ENCODE assay signal across 8 cellular contexts in the genomic region with DNA sequence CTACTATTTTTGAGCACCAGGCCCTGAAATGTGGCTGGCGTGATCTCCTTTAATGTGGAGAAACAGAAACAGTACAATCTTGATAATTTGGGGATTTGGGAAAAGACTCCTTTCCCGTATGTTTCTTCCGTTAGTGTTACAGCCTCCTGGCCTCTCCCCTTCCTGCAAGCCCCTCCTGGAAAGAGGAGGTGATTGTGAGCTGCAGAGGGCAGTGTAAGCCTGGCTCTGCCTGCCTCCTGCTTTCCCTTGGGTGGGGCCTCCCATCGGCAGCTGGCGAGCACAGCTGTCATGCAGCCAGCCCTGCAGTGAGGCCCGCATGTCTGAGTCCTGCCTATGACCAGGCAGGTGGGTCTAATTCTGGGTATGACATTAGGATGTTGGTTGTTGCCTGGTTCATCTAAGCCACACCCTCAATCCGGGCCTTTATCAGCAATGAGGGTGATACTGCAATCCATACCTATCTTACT. TPM values are rescaled to one million over a fixed set of nuclear protein-coding genes. Genes with fewer than 3 reads are reported as not detected.
DNase-seq lines count a peak whose midpoint lies in the region; ATAC-seq and TF ChIP-seq lines count a peak whose summit lies in the region.

No MANE protein-coding gene starts in this region.

- H3K4me3 Mint-ChIP-seq in activated CD4-positive, alpha-beta T cell treated with anti-CD3 and anti-CD28 coated beads for 36 hours, result no peak overlapping the region
- no peak overlapping the region for H3K4me3 Mint-ChIP-seq in effector memory CD8-positive, alpha-beta T cell

- no peak overlapping the region for H3K4me3 ChIP-seq in BE2C (ENCODE audit: low read depth, low read length)
- H3K4me3 ChIP-seq in mesenchymal stem cell (ENCODE audit: insufficient read depth in 1 of 2, low read depth in 1 of 2, low read length in 2 of 2), result peak overlapping the region in 1 of 2 experiments; percentile 63

- intact Hi-C loops in activated CD4-positive, alpha-beta T cell treated with anti-CD3 and anti-CD28 coated beads for 36 hours (cut with DNase I, micrococcal nuclease), result loop anchor here (1.0 to 2.0 kb wide), 3 partner anchors 88 to 356 kb away; no protein-coding TSS in a partner anchor

- no peaks in the 10 kb centered on the region for H3K36me3 Mint-ChIP-seq in activated CD4-positive, alpha-beta T cell treated with anti-CD3 and anti-CD28 coated beads for 36 hours (ENCODE audit: low read depth)
- H3K36me3 Mint-ChIP-seq in effector memory CD8-positive, alpha-beta T cell (ENCODE audit: insufficient read depth), result peaks cover 3% of the 10 kb centered on the region

- no peak overlapping the region for H2BK15ac ChIP-seq in mesenchymal stem cell (ENCODE audit: low read depth, poor library complexity, severe bottlenecking)

- TF ChIP-seq CTCF in BE2C (IDR thresholded peaks at IDR 0.05; ENCODE audit: low read depth, low read length), result peak; percentile 69

- WGBS in mesenchymal stem cell, result 14% methylated on average over 5 of the region's 7 CpGs

- POLR2A ChIA-PET in activated CD4-positive, alpha-beta T cell treated with anti-CD3 and anti-CD28 coated beads for 36 hours (lab: Charles Lee), result interaction anchor here (1.0 kb wide), 1 partner anchor 88 kb away, joined by 4 read pairs; no protein-coding TSS in a partner anchor

- H3K18ac ChIP-seq in mesenchymal stem cell (ENCODE audit: low read depth in 1 of 2, low read length in 2 of 2), result peak overlapping the region; percentile 46 to 58

- no peaks in the 10 kb centered on the region for H3K4me1 ChIP-seq in BE2C
- peaks cover 3% of the 10 kb centered on the region for H3K4me1 ChIP-seq in mesenchymal stem cell (ENCODE audit: control insufficient read depth, insufficient read depth, low read depth, low read length)

- H3K27ac Mint-ChIP-seq in activated CD4-positive, alpha-beta T cell treated with anti-CD3 and anti-CD28 coated beads for 36 hours, result no peak overlapping the region
- peak overlapping the region in 1 of 2 donors; percentile 24 for H3K27ac Mint-ChIP-seq in effector memory CD8-positive, alpha-beta T cell

- no peaks in the 10 kb centered on the region for H3K9me3 ChIP-seq in BE2C
- no peaks in the 10 kb centered on the region for H3K9me3 ChIP-seq in mesenchymal stem cell (ENCODE audit: control insufficient read depth, low read length)

- H4K91ac ChIP-seq in mesenchymal stem cell (ENCODE audit: low read length), result peak overlapping the region; percentile 9

- ATAC-seq in GM18868 (IDR thresholded peaks at IDR 0.05; ENCODE audit: unreplicated experiment) (peak; percentile 89), HG03097 (IDR thresholded peaks at IDR 0.05; ENCODE audit: low FRiP score, unreplicated experiment) (peak; percentile 84)
- peak; percentile 96 for ATAC-seq in activated CD4-positive, alpha-beta T cell treated with anti-CD3 and anti-CD28 coated beads for 36 hours
- peak; percentile 75 for ATAC-seq in effector memory CD8-positive, alpha-beta T cell (replicated peaks)

- H2BK5ac ChIP-seq in mesenchymal stem cell (ENCODE audit: low read depth, low read length, poor library complexity, severe bottlenecking), result no peak overlapping the region

- no peak overlapping the region for H3K4ac ChIP-seq in mesenchymal stem cell (ENCODE audit: low read depth in 1 of 2, low read length in 2 of 2)

- DNase-seq in BE2C (peak; percentile 76), NCI-H2227 treated with DMSO at 0.1 percent for 48 hours (lab: John Stamatoyannopoulos, UW) (peak; percentile 47), mesenchymal stem cell (peak; percentile 91)
- peak; percentile 78 for DNase-seq in activated CD4-positive, alpha-beta T cell treated with anti-CD3 and anti-CD28 coated beads for 36 hours
- DNase-seq in effector memory CD8-positive, alpha-beta T cell, result peak; percentile 15 to 24 (median 22)
- DNase-seq in stimulated activated CD8-positive, alpha-beta memory T cell treated with anti-CD3 and anti-CD28 coated beads, Interleukin-12 subunit alpha, Interleukin-12 subunit beta, amount 100 ng/mL, for 24 hours (ENCODE audit: extremely low read depth), result peak; percentile 3

- H3K79me1 ChIP-seq in mesenchymal stem cell (replicated peaks; ENCODE audit: low read length, poor library complexity, severe bottlenecking), result no peaks in the 10 kb centered on the region

- H3K9me3 Mint-ChIP-seq in activated CD4-positive, alpha-beta T cell treated with anti-CD3 and anti-CD28 coated beads for 36 hours (ENCODE audit: low read depth), result no peaks in the 10 kb centered on the region
- no peaks in the 10 kb centered on the region for H3K9me3 Mint-ChIP-seq in effector memory CD8-positive, alpha-beta T cell

- no peak overlapping the region for H2BK120ac ChIP-seq in mesenchymal stem cell (ENCODE audit: low read depth, low read length)

- H3K14ac ChIP-seq in mesenchymal stem cell (ENCODE audit: low read length in 2 of 2), result no peak overlapping the region

- H3K9ac ChIP-seq in mesenchymal stem cell (ENCODE audit: low read length), result peak overlapping the region; percentile 88

- peak overlapping the region in 1 of 2 experiments; percentile 79 for H2BK12ac ChIP-seq in mesenchymal stem cell (ENCODE audit: low read length in 2 of 2)

- no peak overlapping the region for H3K23ac ChIP-seq in mesenchymal stem cell (ENCODE audit: low read length in 2 of 2)

- H4K8ac ChIP-seq in mesenchymal stem cell (ENCODE audit: low read length), result peak overlapping the region; percentile 87

- H2AFZ ChIP-seq in mesenchymal stem cell (ENCODE audit: low read depth, low read length), result no peak overlapping the region

- H3K27me3 Mint-ChIP-seq in activated CD4-positive, alpha-beta T cell treated with anti-CD3 and anti-CD28 coated beads for 36 hours, result peaks cover 12% of the 10 kb centered on the region
- peaks cover 13 to 29% of the 10 kb centered on the region in 2 donors for H3K27me3 Mint-ChIP-seq in effector memory CD8-positive, alpha-beta T cell

- H3K4me2 ChIP-seq in mesenchymal stem cell (ENCODE audit: low read length, poor library complexity, severe bottlenecking), result no peak overlapping the region

- peaks cover 14% of the 10 kb centered on the region for H3K4me1 Mint-ChIP-seq in activated CD4-positive, alpha-beta T cell treated with anti-CD3 and anti-CD28 coated beads for 36 hours
- H3K4me1 Mint-ChIP-seq in effector memory CD8-positive, alpha-beta T cell (ENCODE audit: low read depth in 2 of 2), result peaks cover 0 to 3% of the 10 kb centered on the region in 2 donors

- H3K27ac ChIP-seq in mesenchymal stem cell (ENCODE audit: low read length, poor library complexity, severe bottlenecking), result no peak overlapping the region

- no peak overlapping the region for H2AK5ac ChIP-seq in mesenchymal stem cell (ENCODE audit: low read length, severe bottlenecking)

- H3K27me3 ChIP-seq in BE2C, result no peaks in the 10 kb centered on the region
- H3K27me3 ChIP-seq in mesenchymal stem cell (ENCODE audit: control insufficient read depth in 1 of 2, insufficient read depth in 1 of 2, low read length in 2 of 2), result peaks cover 0 to 7% of the 10 kb centered on the region in 2 experiments

- no peaks in the 10 kb centered on the region for H3K36me3 ChIP-seq in BE2C
- no peaks in the 10 kb centered on the region for H3K36me3 ChIP-seq in mesenchymal stem cell (ENCODE audit: control insufficient read depth in 1 of 2, insufficient read depth in 2 of 2, low read depth in 1 of 2, low read length in 2 of 2)

- CTCF ChIA-PET in activated CD4-positive, alpha-beta T cell treated with anti-CD3 and anti-CD28 coated beads for 36 hours (lab: Charles Lee), result interaction anchor here (1.0 to 3.9 kb wide), 3 partner anchors 9 to 88 kb away, joined by 3 to 16 read pairs (median 13); no protein-coding TSS in a partner anchor

RNA-seq across cellular contexts. Expression of gene WSB1, which starts 48.7 kb away (rescaled TPM):
- 12.0 TPM for polyA plus RNA-seq in BE2C (2012; ENCODE audit: insufficient read depth, insufficient read length, low read depth)
- 100 to 1,000 TPM; 145 to 190 TPM for total RNA-seq in activated CD4-positive, alpha-beta T cell treated with anti-CD3 and anti-CD28 coated beads for 36 hours
- polyA plus RNA-seq in mesenchymal stem cell (2013, experiment 1 of 2), result 72.2 TPM
- 74.8 TPM for polyA plus RNA-seq in mesenchymal stem cell (2013, experiment 2 of 2)

Comparison
In these comparisons a context has a peak if more than half of its experiments do, and no peak if none do; other contexts are left out.
1. DNase-seq: peak in every context shown above with its lines; median percentile 91 in mesenchymal stem cell; 78 in activated CD4-positive, alpha-beta T cell treated with anti-CD3 and anti-CD28 coated beads for 36 hours; 76 in BE2C; 47 in NCI-H2227 treated with DMSO at 0.1 percent for 48 hours; 22 in effector memory CD8-positive, alpha-beta T cell; 3 in stimulated activated CD8-positive, alpha-beta memory T cell treated with anti-CD3 and anti-CD28 coated beads, Interleukin-12 subunit alpha, Interleukin-12 subunit beta, amount 100 ng/mL, for 24 hours.